Comparison of ENCODE assay signal across 26 cellular contexts in the genomic region with DNA sequence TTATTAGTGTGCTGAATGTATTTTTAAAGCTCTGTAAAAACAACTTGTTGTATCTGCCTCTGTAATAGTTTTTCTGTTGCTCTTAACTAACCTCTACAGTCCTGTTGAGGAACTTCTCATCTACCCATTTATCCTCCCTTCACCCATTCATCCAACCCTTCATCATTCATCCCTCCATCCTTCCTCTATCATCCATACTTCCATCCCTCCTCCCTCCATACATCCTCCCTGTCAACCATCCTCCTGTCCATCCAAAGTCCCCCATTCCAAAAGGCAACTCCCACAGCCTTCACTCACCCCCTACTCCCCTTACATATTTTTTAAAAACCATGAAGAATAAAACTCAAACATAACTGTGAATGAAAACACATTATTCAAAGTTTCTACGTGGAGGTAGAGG. TPM values are rescaled to one million over a fixed set of nuclear protein-coding genes. Genes with fewer than 3 reads are reported as not detected.
DNase-seq lines count a peak whose midpoint lies in the region; ATAC-seq and TF ChIP-seq lines count a peak whose summit lies in the region.
"Had no signal": no experiment of that assay in that cellular context is flagged by ENCODE, and none has a peak within 500 bp of the region (broad histone marks: within the 10 kb centered on the region; RNA-seq: fewer than 3 reads in every experiment).

No MANE protein-coding gene starts in this region.

- H3K9ac ChIP-seq in SK-N-SH = no peak overlapping the region

- no peaks in the 10 kb centered on the region for H3K9me3 Mint-ChIP-seq in activated B cell treated with CpG ODN at 0.5 μM for 24 hours
- H3K9me3 Mint-ChIP-seq in natural killer cell treated with Interleukin-12 subunit alpha and Interleukin-12 subunit beta and Interleukin-15 and Interleukin-18, amount 100 ng/mL, for 72 hours = no peaks in the 10 kb centered on the region
- H3K9me3 Mint-ChIP-seq: CD4-positive, CD25-positive, alpha-beta regulatory T cell had no signal

- peaks cover 60% of the 10 kb centered on the region for H3K36me3 Mint-ChIP-seq in activated B cell treated with CpG ODN at 0.5 μM for 24 hours (ENCODE audit: low read depth)
- H3K36me3 Mint-ChIP-seq in natural killer cell treated with Interleukin-12 subunit alpha and Interleukin-12 subunit beta and Interleukin-15 and Interleukin-18, amount 100 ng/mL, for 72 hours = no peaks in the 10 kb centered on the region

- intact Hi-C loops in activated B cell treated with CpG ODN at 0.5 μM for 24 hours (cut with micrococcal nuclease) = no loop called here

- no peaks in the 10 kb centered on the region for H3K9me2 ChIP-seq in SK-N-SH

- H3K27ac ChIP-seq in SK-N-SH (ENCODE audit: low read depth in 2 of 2, low read length in 1 of 2) (no peak overlapping the region), C4-2B (peak overlapping the region; percentile 94)
- H3K27ac ChIP-seq: body of pancreas, left lung, Peyer's patch, vagina had no signal

- peaks cover 8% of the 10 kb centered on the region for H3F3A ChIP-seq in SK-N-SH (replicated peaks; ENCODE audit: insufficient read depth)

- TF ChIP-seq EP300 in SK-N-SH (IDR thresholded peaks at IDR 0.05; ENCODE audit: borderline replicate concordance in 1 of 2, low read depth in 1 of 2, low read length in 1 of 2) = no peak

- H3K9me3 ChIP-seq in SK-N-SH = no peaks in the 10 kb centered on the region
- H3K9me3 ChIP-seq: body of pancreas, left lung, Peyer's patch, thoracic aorta, vagina had no signal

- ATAC-seq in SK-N-SH treated with all-trans-retinoic acid at 6 μM for 48 hours (no peak), activated B cell treated with CpG ODN at 0.5 μM for 24 hours (ENCODE audit: low read depth) (no peak), HG03521 (IDR thresholded peaks at IDR 0.05; ENCODE audit: unreplicated experiment) (no peak)
- no peak for ATAC-seq in natural killer cell treated with Interleukin-12 subunit alpha and Interleukin-12 subunit beta and Interleukin-15 and Interleukin-18, amount 100 ng/mL, for 72 hours
- ATAC-seq: body of pancreas had no signal

- CTCF ChIA-PET in SK-N-SH (lab: Yijun Ruan, JAX) = interaction anchor here (0.7 to 4.8 kb wide), 3 partner anchors 13 to 67 kb away, joined by 3 to 37 read pairs (median 6); no protein-coding TSS in a partner anchor
- CTCF ChIA-PET in activated B cell treated with CpG ODN at 0.5 μM for 24 hours (lab: Charles Lee) = interaction anchor here (0.9 to 2.1 kb wide), 3 partner anchors 12 to 137 kb away, joined by 4 to 7 read pairs (median 7); no protein-coding TSS in a partner anchor

- TF ChIP-seq CTCF in SK-N-SH (IDR thresholded peaks at IDR 0.05) (no peak), C4-2B (conservative IDR thresholded peaks at IDR 0.05) (no peak), activated B cell treated with CpG ODN at 0.5 μM for 24 hours (IDR thresholded peaks at IDR 0.05) (no peak)

- peaks cover 74% of the 10 kb centered on the region for H3K79me2 ChIP-seq in SK-N-SH (ENCODE audit: insufficient read depth)

- POLR2A ChIA-PET in SK-N-SH (lab: Yijun Ruan, JAX) (no interaction called here), activated B cell treated with CpG ODN at 0.5 μM for 24 hours (lab: Charles Lee) (no interaction called here)

- DNase-seq in SK-N-SH (no peak), activated B cell treated with CpG ODN at 0.5 μM for 24 hours (no peak), middle frontal gyrus (ENCODE audit: extremely low spot score, low spot score) (no peak), NCI-H446 treated with DMSO at 0.1 percent for 48 hours (lab: John Stamatoyannopoulos, UW) (no peak)
- peak; percentile 28 for DNase-seq in natural killer cell treated with Interleukin-12 subunit alpha and Interleukin-12 subunit beta and Interleukin-15 and Interleukin-18, amount 100 ng/mL, for 72 hours (ENCODE audit: low spot score)
- DNase-seq: 8988T; activated CD4-positive, alpha-beta T cell treated with anti-CD3 and anti-CD28 coated beads for 1 hour; activated CD8-positive, alpha-beta memory T cell treated with anti-CD3 and anti-CD28 coated beads for 24 hours; activated gamma-delta T cell; body of pancreas; CD4-positive, CD25-positive, alpha-beta regulatory T cell; KG1; left lung; NCI-H1417; NCI-H2029 treated with DMSO at 0.1 percent for 48 hours; Peyer's patch; SIG-M5; stimulated activated CD4-positive, alpha-beta T cell treated with anti-CD3 and anti-CD28 coated beads, Interleukin-2, amount 100 ng/mL, for 24 hours had no signal

- no peak overlapping the region for H2AFZ ChIP-seq in SK-N-SH (ENCODE audit: low read depth)

- no peaks in the 10 kb centered on the region for H3K27me3 Mint-ChIP-seq in activated B cell treated with CpG ODN at 0.5 μM for 24 hours
- no peaks in the 10 kb centered on the region for H3K27me3 Mint-ChIP-seq in natural killer cell treated with Interleukin-12 subunit alpha and Interleukin-12 subunit beta and Interleukin-15 and Interleukin-18, amount 100 ng/mL, for 72 hours
- H3K27me3 Mint-ChIP-seq: CD4-positive, CD25-positive, alpha-beta regulatory T cell had no signal

- 71% methylated on average over 1 of the region's 1 CpG for WGBS in SK-N-SH (ENCODE audit: low lambda C conversion rate)

- H3K36me3 ChIP-seq in SK-N-SH (replicated peaks in 1 of 2; ENCODE audit: control insufficient read depth in 1 of 2, insufficient read depth in 2 of 2, low read length in 1 of 2) = peaks cover 0 to 5% of the 10 kb centered on the region in 2 experiments
- H3K36me3 ChIP-seq: left lung, thoracic aorta, vagina had no signal

- H3K4me1 ChIP-seq in SK-N-SH (ENCODE audit: control insufficient read depth in 1 of 2, insufficient read depth in 2 of 2, low read depth in 1 of 2, low read length in 1 of 2) = peaks cover 3 to 13% of the 10 kb centered on the region in 2 experiments; a peak in 1 of 4 replicates

- H3K27me3 ChIP-seq in SK-N-SH (ENCODE audit: insufficient read depth) = no peaks in the 10 kb centered on the region
- H3K27me3 ChIP-seq: body of pancreas, left lung, Peyer's patch, vagina had no signal

- no peak overlapping the region for H3K4me3 ChIP-seq in SK-N-SH (ENCODE audit: low read depth in 2 of 2, low read length in 1 of 2)
- H3K4me3 ChIP-seq: body of pancreas, left lung, Peyer's patch, smooth muscle cell, thoracic aorta, vagina had no signal

- no peak overlapping the region for H3K4me2 ChIP-seq in SK-N-SH
- H3K4me2 ChIP-seq: smooth muscle cell had no signal

- H3K4me1 Mint-ChIP-seq in activated B cell treated with CpG ODN at 0.5 μM for 24 hours = peaks cover 51% of the 10 kb centered on the region
- H3K4me1 Mint-ChIP-seq in natural killer cell treated with Interleukin-12 subunit alpha and Interleukin-12 subunit beta and Interleukin-15 and Interleukin-18, amount 100 ng/mL, for 72 hours (ENCODE audit: low read depth in 2 of 2) = peaks cover 43 to 47% of the 10 kb centered on the region in 2 donors

- no peak for TF ChIP-seq RAD21 in SK-N-SH (IDR thresholded peaks at IDR 0.05; ENCODE audit: low read length)

- no peak overlapping the region for H3K4me3 Mint-ChIP-seq in activated B cell treated with CpG ODN at 0.5 μM for 24 hours
- H3K4me3 Mint-ChIP-seq in natural killer cell treated with Interleukin-12 subunit alpha and Interleukin-12 subunit beta and Interleukin-15 and Interleukin-18, amount 100 ng/mL, for 72 hours = no peak overlapping the region
- H3K4me3 Mint-ChIP-seq: CD4-positive, CD25-positive, alpha-beta regulatory T cell had no signal

- peak overlapping the region; percentile 20 for H3K27ac Mint-ChIP-seq in activated B cell treated with CpG ODN at 0.5 μM for 24 hours
- peak overlapping the region; percentile 32 to 37 for H3K27ac Mint-ChIP-seq in natural killer cell treated with Interleukin-12 subunit alpha and Interleukin-12 subunit beta and Interleukin-15 and Interleukin-18, amount 100 ng/mL, for 72 hours

- peaks cover 72% of the 10 kb centered on the region for H4K20me1 ChIP-seq in SK-N-SH (ENCODE audit: insufficient read depth)

TF ChIP-seq in SK-N-SH treated with all-trans-retinoic acid at 6 μM for 48 hours, 23 proteins besides CTCF, POLR2A, EP300 and RAD21:
- no peak for TF ChIP-seq OSR1 (CRISPR knock-in tag; IDR thresholded peaks at IDR 0.05)
- TF ChIP-seq ZNF70 (CRISPR knock-in tag; IDR thresholded peaks at IDR 0.05) = peak; percentile 61; the same call in 1 of the 2 replicates

TF ChIP-seq in SK-N-SH, 30 proteins besides CTCF, POLR2A, EP300 and RAD21 (continues in another document):
- no peak for TF ChIP-seq NFIC (IDR thresholded peaks at IDR 0.05; ENCODE audit: borderline replicate concordance)
- no peak for TF ChIP-seq FOXM1 (IDR thresholded peaks at IDR 0.05; ENCODE audit: low read depth)
- TF ChIP-seq, protein P1, sequence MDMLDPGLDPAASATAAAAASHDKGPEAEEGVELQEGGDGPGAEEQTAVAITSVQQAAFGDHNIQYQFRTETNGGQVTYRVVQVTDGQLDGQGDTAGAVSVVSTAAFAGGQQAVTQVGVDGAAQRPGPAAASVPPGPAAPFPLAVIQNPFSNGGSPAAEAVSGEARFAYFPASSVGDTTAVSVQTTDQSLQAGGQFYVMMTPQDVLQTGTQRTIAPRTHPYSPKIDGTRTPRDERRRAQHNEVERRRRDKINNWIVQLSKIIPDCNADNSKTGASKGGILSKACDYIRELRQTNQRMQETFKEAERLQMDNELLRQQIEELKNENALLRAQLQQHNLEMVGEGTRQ (IDR thresholded peaks at IDR 0.05; ENCODE audit: borderline replicate concordance, low read depth, low read length) = no peak
- no peak for TF ChIP-seq GABPA (IDR thresholded peaks at IDR 0.05; ENCODE audit: low read depth)
- TF ChIP-seq YY1 (IDR thresholded peaks at IDR 0.05; ENCODE audit: low read depth) = no peak
- TF ChIP-seq, protein P2, sequence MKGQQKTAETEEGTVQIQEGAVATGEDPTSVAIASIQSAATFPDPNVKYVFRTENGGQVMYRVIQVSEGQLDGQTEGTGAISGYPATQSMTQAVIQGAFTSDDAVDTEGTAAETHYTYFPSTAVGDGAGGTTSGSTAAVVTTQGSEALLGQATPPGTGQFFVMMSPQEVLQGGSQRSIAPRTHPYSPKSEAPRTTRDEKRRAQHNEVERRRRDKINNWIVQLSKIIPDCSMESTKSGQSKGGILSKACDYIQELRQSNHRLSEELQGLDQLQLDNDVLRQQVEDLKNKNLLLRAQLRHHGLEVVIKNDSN (IDR thresholded peaks at IDR 0.05; ENCODE audit: borderline replicate concordance, low read depth) = no peak
- no peak for TF ChIP-seq ELF1 (IDR thresholded peaks at IDR 0.05)
- no peak for TF ChIP-seq POLR2AphosphoS5 (IDR thresholded peaks at IDR 0.05; ENCODE audit: low read depth, low read length)
- TF ChIP-seq FOSL2 (IDR thresholded peaks at IDR 0.05; ENCODE audit: borderline replicate concordance, low read depth) = no peak
- TF ChIP-seq TAF1 (IDR thresholded peaks at IDR 0.05; ENCODE audit: borderline replicate concordance, low read depth, low read length) = no peak

RNA-seq across cellular contexts. Expression of a gene that starts 40.7 kb away (rescaled TPM):
- polyA plus RNA-seq in SK-N-SH (2012; rRNA removed) = 0.03 and 0.10 TPM in 2 replicates
- polyA plus RNA-seq in SK-N-SH (2012; cell fraction: cytosol; rRNA removed) = 0.01 TPM in 1 of 2 replicates, not detected in the other
- polyA plus RNA-seq in SK-N-SH (2012; cell fraction: nucleus; rRNA removed) = 0.23 and 0.27 TPM in 2 replicates
- total RNA-seq in activated B cell treated with CpG ODN at 0.5 μM for 24 hours = 0.11 TPM in 1 of 2 replicates, not detected in the other
- not detected for total RNA-seq in natural killer cell treated with Interleukin-12 subunit alpha and Interleukin-12 subunit beta and Interleukin-15 and Interleukin-18, amount 100 ng/mL, for 72 hours
- total RNA-seq: body of pancreas, glomerular endothelial cell, osteocyte, smooth muscle cell, thoracic aorta, vagina had no signal
- polyA plus RNA-seq: CD4-positive, CD25-positive, alpha-beta regulatory T cell had no signal
